Comparison of ENCODE assay signal across 8 cellular contexts in genomic region chr16:22206847-22207714, GRCh38. TPM values are rescaled to one million over a fixed set of nuclear protein-coding genes. Genes with fewer than 3 reads are reported as not detected.
A peak's percentile ranks its signal among the peaks of the same experiment; 100 is the strongest.
DNase-seq lines count a peak whose midpoint lies in the region; ATAC-seq and TF ChIP-seq lines count a peak whose summit lies in the region.

No MANE protein-coding gene starts in this region.

- H3K36me3 ChIP-seq in BLaER1 (peaks cover 31% of the 10 kb centered on the region), HUES64 (ENCODE audit: insufficient read depth, low read length) (no peaks in the 10 kb centered on the region), SJSA1 (no peaks in the 10 kb centered on the region), ovary (no peaks in the 10 kb centered on the region), upper lobe of right lung (no peaks in the 10 kb centered on the region)

- peaks cover 4% of the 10 kb centered on the region for H3K9me3 Mint-ChIP-seq in activated naive CD8-positive, alpha-beta T cell treated with anti-CD3 and anti-CD28 coated beads for 36 hours

- H3K27me3 ChIP-seq in BLaER1 (no peaks in the 10 kb centered on the region), HUES64 (ENCODE audit: insufficient read depth, low read length) (no peaks in the 10 kb centered on the region), SJSA1 (replicated peaks) (no peaks in the 10 kb centered on the region), ovary (no peaks in the 10 kb centered on the region), upper lobe of right lung (no peaks in the 10 kb centered on the region)

- 19% methylated on average over 35 of the region's 35 CpGs for WGBS in HUES64
- 6 to 8% (median 7%) methylated on average over 35 of the region's 35 CpGs for WGBS in ovary, 3 donors

- ATAC-seq in GM19452 (IDR thresholded peaks at IDR 0.05; ENCODE audit: unreplicated experiment), result peak; percentile 47
- peak; percentile 62 for ATAC-seq in upper lobe of right lung

- peaks cover 11% of the 10 kb centered on the region for H3K9me3 ChIP-seq in BLaER1
- no peaks in the 10 kb centered on the region for H3K9me3 ChIP-seq in HUES64 (ENCODE audit: insufficient read depth, low read depth, low read length)
- H3K9me3 ChIP-seq in SJSA1 (replicated peaks), result no peaks in the 10 kb centered on the region
- H3K9me3 ChIP-seq in ovary, result no peaks in the 10 kb centered on the region
- H3K9me3 ChIP-seq in upper lobe of right lung, result no peaks in the 10 kb centered on the region

- H4K20me1 ChIP-seq in BLaER1, result peaks cover 50% of the 10 kb centered on the region

- TF ChIP-seq CTCF in ovary (IDR thresholded peaks at IDR 0.05) (no peak), upper lobe of right lung (IDR thresholded peaks at IDR 0.05) (no peak)

- peaks cover 36% of the 10 kb centered on the region for H3K36me3 Mint-ChIP-seq in activated naive CD8-positive, alpha-beta T cell treated with anti-CD3 and anti-CD28 coated beads for 36 hours

- H3K4me3 ChIP-seq in BLaER1, result peak overlapping the region; percentile 90
- peak overlapping the region; percentile 97 for H3K4me3 ChIP-seq in HUES64 (ENCODE audit: low read length)
- peak overlapping the region; percentile 68 for H3K4me3 ChIP-seq in SJSA1
- peak overlapping the region; percentile 93 for H3K4me3 ChIP-seq in ovary
- H3K4me3 ChIP-seq in upper lobe of right lung, result peak overlapping the region; percentile 97

- H3K4me2 ChIP-seq in BLaER1, result peak overlapping the region; percentile 85

- DNase-seq in SJSA1 (ENCODE audit: low read depth in 1 of 2, low spot score in 2 of 2), result peak in 1 of 2 experiments; percentile 58
- peak; percentile 88 for DNase-seq in activated naive CD8-positive, alpha-beta T cell treated with anti-CD3 and anti-CD28 coated beads for 36 hours
- peak; percentile 34 to 86 (median 66) for DNase-seq in head of caudate nucleus
- DNase-seq in ovary, result peak; percentile 51 to 85 (median 75)
- DNase-seq in upper lobe of right lung, result peak; percentile 91

- H3K27me3 Mint-ChIP-seq in activated naive CD8-positive, alpha-beta T cell treated with anti-CD3 and anti-CD28 coated beads for 36 hours, result no peaks in the 10 kb centered on the region

- H3K4me3 Mint-ChIP-seq in activated naive CD8-positive, alpha-beta T cell treated with anti-CD3 and anti-CD28 coated beads for 36 hours, result peak overlapping the region; percentile 88

- H3K9ac ChIP-seq in BLaER1 (peak overlapping the region; percentile 87), HUES64 (ENCODE audit: low read depth, low read length) (peak overlapping the region; percentile 81)

- no peak for TF ChIP-seq POLR2A in ovary (IDR thresholded peaks at IDR 0.05)

- intact Hi-C loops in head of caudate nucleus (cut with DNase I) (no loop called here), ovary (cut with DNase I) (loop anchor here in 2 of 4 donors (2.0 to 5.0 kb wide), 2 partner anchors 90 kb away; partner anchors contain the start of gene POLR3E (in 2 of the 2)), upper lobe of right lung (cut with DNase I) (no loop called here)

- H3K4me1 ChIP-seq in BLaER1, result peaks cover 57% of the 10 kb centered on the region
- no peaks in the 10 kb centered on the region for H3K4me1 ChIP-seq in HUES64 (ENCODE audit: insufficient read depth, low read length)
- H3K4me1 ChIP-seq in SJSA1 (replicated peaks), result peaks cover 16% of the 10 kb centered on the region
- peaks cover 10% of the 10 kb centered on the region for H3K4me1 ChIP-seq in ovary (ENCODE audit: insufficient read depth)
- peaks cover 34% of the 10 kb centered on the region for H3K4me1 ChIP-seq in upper lobe of right lung

- H3K4me1 Mint-ChIP-seq in activated naive CD8-positive, alpha-beta T cell treated with anti-CD3 and anti-CD28 coated beads for 36 hours, result peaks cover 42% of the 10 kb centered on the region

- H3K27ac Mint-ChIP-seq in activated naive CD8-positive, alpha-beta T cell treated with anti-CD3 and anti-CD28 coated beads for 36 hours, result peak overlapping the region; percentile 90

- TF ChIP-seq EP300 in ovary (IDR thresholded peaks at IDR 0.05), result no peak

- H3K27ac ChIP-seq in BLaER1, result peak overlapping the region; percentile 85
- no peak overlapping the region for H3K27ac ChIP-seq in HUES64 (ENCODE audit: low read depth, low read length)
- no peak overlapping the region for H3K27ac ChIP-seq in SJSA1
- H3K27ac ChIP-seq in ovary, result peak overlapping the region; percentile 67 to 79
- H3K27ac ChIP-seq in upper lobe of right lung, result peak overlapping the region; percentile 90

RNA-seq across cellular contexts. Expression of gene EEF2K, which starts 1.0 kb away (rescaled TPM):
- polyA plus RNA-seq in HUES64 (2013, experiment 1 of 2), result 6.4 TPM
- polyA plus RNA-seq in HUES64 (2013, experiment 2 of 2), result 7.0 TPM
- 6.5 and 11.2 TPM in 2 replicates for total RNA-seq in SJSA1 (2014; rRNA removed; shearing (Covaris generic))
- total RNA-seq in activated naive CD8-positive, alpha-beta T cell treated with anti-CD3 and anti-CD28 coated beads for 36 hours, result 10 to 100 TPM; 28.9 to 32.5 TPM
- total RNA-seq in ovary, result 10 to 100 TPM in 6 of 7 donors, 1 to 10 TPM in 1; 8.1 to 37.6 (median 28.0) TPM
- polyA plus RNA-seq in ovary, result 10 to 100 TPM in 1 of 2 donors, 1 to 10 TPM in 1; 8.4 to 18.8 TPM
- 34.9 TPM for total RNA-seq in upper lobe of right lung

RNA-seq across cellular contexts. Expression of gene SDR42E2, which starts 44.8 kb away (rescaled TPM):
- not detected for polyA plus RNA-seq in HUES64 (2013, experiment 1 of 2)
- polyA plus RNA-seq in HUES64 (2013, experiment 2 of 2), result not detected
- not detected in 2 replicates for total RNA-seq in SJSA1 (2014; rRNA removed; shearing (Covaris generic))
- total RNA-seq in activated naive CD8-positive, alpha-beta T cell treated with anti-CD3 and anti-CD28 coated beads for 36 hours, result not detected
- total RNA-seq in ovary (1 to 10 TPM in 1 of 7 donors, under 1 TPM in 4, not detected in 2; 0.15 to 1.1 (median 0.25) TPM), upper lobe of right lung (0.14 TPM)
- under 1 TPM in 1 of 2 donors, not detected in 1; 0.05 TPM for polyA plus RNA-seq in ovary

Comparison
In these comparisons a context has a peak if more than half of its experiments do, and no peak if none do; other contexts are left out.
1. H3K27ac ChIP-seq: peak in BLaER1 (single experiment), ovary (2 of 2) and upper lobe of right lung (single experiment); none in HUES64 (single experiment) and SJSA1 (single experiment).
2. Peak in every context shown above with its lines, with median percentiles within 50 percentile points of each other: H3K4me3 ChIP-seq.